In genomic region chr7:148802101-148802493, GRCh38 we compare ENCODE assay signal across 21 cellular contexts.
DNase-seq lines count a peak whose midpoint lies in the region; ATAC-seq and TF ChIP-seq lines count a peak whose summit lies in the region.
"Had no signal": no experiment of that assay in that cellular context is flagged by ENCODE, and none has a peak within 500 bp of the region (broad histone marks: within the 10 kb centered on the region; RNA-seq: fewer than 3 reads in every experiment).

No MANE protein-coding gene starts in this region.

- peaks cover 11 to 17% of the 10 kb centered on the region in 2 donors for H3K36me3 Mint-ChIP-seq in activated T-cell treated with anti-CD3 and anti-CD28 coated beads, Interleukin-2, amount 50 U/mL, for 72 hours (ENCODE audit: insufficient read depth in 2 of 2)
- H3K36me3 Mint-ChIP-seq in activated T-helper 1 cell treated with anti-CD3 and anti-CD28 coated beads, Interleukin-12 subunit alpha, Interleukin-12 subunit beta, Interleukin-2, Interleukin-4 antibody, amounts not matched to agents 30 ng/mL and 10 ng/mL and 1 ng/mL, durations not matched to agents 14 hours and 24 hours and 36 hours (ENCODE audit: low read depth): peaks cover 44% of the 10 kb centered on the region
- H3K36me3 Mint-ChIP-seq in type B pancreatic cell: peaks cover 51% of the 10 kb centered on the region

- no peak for TF ChIP-seq CTCF in type B pancreatic cell (conservative IDR thresholded peaks at IDR 0.05)

- peaks cover 3% of the 10 kb centered on the region for H3K4me1 Mint-ChIP-seq in activated T-cell treated with anti-CD3 and anti-CD28 coated beads, Interleukin-2, amount 50 U/mL, for 72 hours (ENCODE audit: low read depth)
- H3K4me1 Mint-ChIP-seq in activated T-helper 1 cell treated with anti-CD3 and anti-CD28 coated beads, Interleukin-12 subunit alpha, Interleukin-12 subunit beta, Interleukin-2, Interleukin-4 antibody, amounts not matched to agents 30 ng/mL and 10 ng/mL and 1 ng/mL, durations not matched to agents 14 hours and 24 hours and 36 hours (ENCODE audit: low read depth): no peaks in the 10 kb centered on the region
- H3K4me1 Mint-ChIP-seq in type B pancreatic cell (ENCODE audit: unreplicated experiment): no peaks in the 10 kb centered on the region
- H3K4me1 Mint-ChIP-seq: B cell, IgD-negative memory B cell had no signal

- no peak for ATAC-seq in activated T-cell treated with anti-CD3 and anti-CD28 coated beads, Interleukin-2, amount 50 U/mL, for 72 hours (replicated peaks in 1 of 2)
- ATAC-seq in left lobe of liver (peak; percentile 13), Right ventricle myocardium superior (ENCODE audit: poor library complexity) (no peak)
- ATAC-seq: PC-3 had no signal

- H3K27ac Mint-ChIP-seq in activated T-cell treated with anti-CD3 and anti-CD28 coated beads, Interleukin-2, amount 50 U/mL, for 72 hours: peak overlapping the region; percentile 7
- peak overlapping the region; percentile 13 for H3K27ac Mint-ChIP-seq in activated T-helper 1 cell treated with anti-CD3 and anti-CD28 coated beads, Interleukin-12 subunit alpha, Interleukin-12 subunit beta, Interleukin-2, Interleukin-4 antibody, amounts not matched to agents 30 ng/mL and 10 ng/mL and 1 ng/mL, durations not matched to agents 14 hours and 24 hours and 36 hours
- peak overlapping the region; percentile 41 for H3K27ac Mint-ChIP-seq in type B pancreatic cell
- H3K27ac Mint-ChIP-seq: B cell, IgD-negative memory B cell had no signal

- no peak for DNase-seq in activated T-cell treated with anti-CD3 and anti-CD28 coated beads, Interleukin-2, amount 50 U/mL, for 72 hours
- DNase-seq in activated T-cell treated with anti-CD3 and anti-CD28 coated beads, Interleukin-2, amount 50 U/mL, for 1 hour: no peak
- no peak for DNase-seq in activated T-helper 1 cell treated with anti-CD3 and anti-CD28 coated beads, Interleukin-12 subunit alpha, Interleukin-12 subunit beta, Interleukin-2, Interleukin-4 antibody, amounts not matched to agents 30 ng/mL and 10 ng/mL and 1 ng/mL, durations not matched to agents 14 hours and 24 hours and 36 hours (ENCODE audit: low spot score)
- DNase-seq in left lobe of liver (ENCODE audit: low spot score) (no peak), type B pancreatic cell (ENCODE audit: extremely low spot score, unreplicated experiment) (no peak), NCI-H2107 (lab: John Stamatoyannopoulos, UW) (no peak), Right ventricle myocardium superior (no peak), germinal center (ENCODE audit: low spot score) (no peak)
- DNase-seq: COR-L47, DMS 273 treated with DMSO at 0.1 percent for 48 hours, HCEC 1CT, Kasumi-1, MG63, NCI-H1048, NCI-H1436, NCI-H1930, NCI-H345, NCI-H524 treated with DMSO at 0.1 percent for 48 hours, PC-3 had no signal

- intact Hi-C loops in activated T-helper 1 cell treated with anti-CD3 and anti-CD28 coated beads, Interleukin-12 subunit alpha, Interleukin-12 subunit beta, Interleukin-2, Interleukin-4 antibody, amounts not matched to agents 30 ng/mL and 10 ng/mL and 1 ng/mL, durations not matched to agents 14 hours and 24 hours and 36 hours (cut with micrococcal nuclease): no loop called here
- intact Hi-C loops in Right ventricle myocardium superior (cut with DNase I): no loop called here

- H3K27me3 Mint-ChIP-seq in activated T-cell treated with anti-CD3 and anti-CD28 coated beads, Interleukin-2, amount 50 U/mL, for 72 hours (ENCODE audit: low read depth): no peaks in the 10 kb centered on the region
- no peaks in the 10 kb centered on the region for H3K27me3 Mint-ChIP-seq in activated T-helper 1 cell treated with anti-CD3 and anti-CD28 coated beads, Interleukin-12 subunit alpha, Interleukin-12 subunit beta, Interleukin-2, Interleukin-4 antibody, amounts not matched to agents 30 ng/mL and 10 ng/mL and 1 ng/mL, durations not matched to agents 14 hours and 24 hours and 36 hours (ENCODE audit: insufficient read depth)
- no peaks in the 10 kb centered on the region for H3K27me3 Mint-ChIP-seq in type B pancreatic cell
- H3K27me3 Mint-ChIP-seq: B cell, IgD-negative memory B cell had no signal

- H3K4me3 Mint-ChIP-seq in activated T-cell treated with anti-CD3 and anti-CD28 coated beads, Interleukin-2, amount 50 U/mL, for 72 hours: no peak overlapping the region
- no peak overlapping the region for H3K4me3 Mint-ChIP-seq in activated T-helper 1 cell treated with anti-CD3 and anti-CD28 coated beads, Interleukin-12 subunit alpha, Interleukin-12 subunit beta, Interleukin-2, Interleukin-4 antibody, amounts not matched to agents 30 ng/mL and 10 ng/mL and 1 ng/mL, durations not matched to agents 14 hours and 24 hours and 36 hours
- no peak overlapping the region for H3K4me3 Mint-ChIP-seq in type B pancreatic cell
- H3K4me3 Mint-ChIP-seq: B cell, IgD-negative memory B cell had no signal

- no peaks in the 10 kb centered on the region for H3K9me3 Mint-ChIP-seq in activated T-cell treated with anti-CD3 and anti-CD28 coated beads, Interleukin-2, amount 50 U/mL, for 72 hours
- H3K9me3 Mint-ChIP-seq in activated T-helper 1 cell treated with anti-CD3 and anti-CD28 coated beads, Interleukin-12 subunit alpha, Interleukin-12 subunit beta, Interleukin-2, Interleukin-4 antibody, amounts not matched to agents 30 ng/mL and 10 ng/mL and 1 ng/mL, durations not matched to agents 14 hours and 24 hours and 36 hours: no peaks in the 10 kb centered on the region
- H3K9me3 Mint-ChIP-seq in type B pancreatic cell: no peaks in the 10 kb centered on the region
- H3K9me3 Mint-ChIP-seq: IgD-negative memory B cell had no signal
